34 cellular contexts compared by ENCODE assay signal in genomic region chr3:53379898-53380297, GRCh38.
"Had no signal": no experiment of that assay in that cellular context is flagged by ENCODE, and none has a peak within 500 bp of the region (broad histone marks: within the 10 kb centered on the region; RNA-seq: fewer than 3 reads in every experiment).

No MANE protein-coding gene starts in this region.

- DNase-seq: activated B cell treated with CpG ODN at 0.5 μM for 24 hours; activated CD4-positive, alpha-beta T cell treated with anti-CD3 and anti-CD28 coated beads for 48 hours; activated CD4-positive, alpha-beta T cell treated with anti-CD3 and anti-CD28 coated beads, Interleukin-2, amount 50 U/mL, for 1 hour; activated CD4-positive, alpha-beta T cell treated with anti-CD3 and anti-CD28 coated beads, Interleukin-2, amount 50 U/mL, for 48 hours; activated CD8-positive, alpha-beta memory T cell treated with anti-CD3 and anti-CD28 coated beads for 24 hours; activated CD8-positive, alpha-beta T cell treated with anti-CD3 and anti-CD28 coated beads for 36 hours; activated effector memory CD4-positive, alpha-beta T cell treated with anti-CD3 and anti-CD28 coated beads, Interleukin-2, amount 50 U/mL, for 16 hours; activated naive CD4-positive, alpha-beta T cell treated with anti-CD3 and anti-CD28 coated beads for 36 hours; activated naive CD8-positive, alpha-beta T cell treated with anti-CD3 and anti-CD28 coated beads for 36 hours; activated naive CD8-positive, alpha-beta T cell treated with anti-CD3 and anti-CD28 coated beads, Interleukin-2, amount 50 U/mL, for 24 hours; activated T-cell treated with anti-CD3 and anti-CD28 coated beads, Interleukin-2, amount 50 U/mL, for 48 hours; adrenal gland; amygdala; aorta; body of pancreas; caudate nucleus; cortex of kidney; dermis blood vessel endothelial cell; effector CD4-positive, alpha-beta T cell; effector memory CD8-positive, alpha-beta T cell; esophagus squamous epithelium; foreskin keratinocyte; heart right ventricle; T-helper 1 cell; T-helper 17 cell; T1000; WERI-Rb-1 had no signal

- H3K4me1 ChIP-seq: adrenal gland, body of pancreas, esophagus squamous epithelium, heart right ventricle had no signal

- H3K9me3 ChIP-seq: adrenal gland, body of pancreas, esophagus squamous epithelium, gastroesophageal sphincter, heart right ventricle had no signal

- H3K36me3 ChIP-seq: adrenal gland, esophagus squamous epithelium, gastroesophageal sphincter, heart right ventricle, WERI-Rb-1 had no signal

- H3K27ac Mint-ChIP-seq: activated B cell treated with CpG ODN at 0.5 μM for 24 hours; activated CD8-positive, alpha-beta T cell treated with anti-CD3 and anti-CD28 coated beads for 36 hours; activated naive CD4-positive, alpha-beta T cell treated with anti-CD3 and anti-CD28 coated beads for 36 hours; activated naive CD4-positive, alpha-beta T cell treated with anti-CD3 and anti-CD28 coated beads, Interleukin-2, amount 50 U/mL, for 24 hours; activated naive CD8-positive, alpha-beta T cell treated with anti-CD3 and anti-CD28 coated beads for 36 hours; activated naive CD8-positive, alpha-beta T cell treated with anti-CD3 and anti-CD28 coated beads, Interleukin-2, amount 50 U/mL, for 24 hours; activated T-helper 1 cell treated with anti-CD3 and anti-CD28 coated beads, Interleukin-12 subunit alpha, Interleukin-12 subunit beta, Interleukin-2, Interleukin-4 antibody, amounts not matched to agents 30 ng/mL and 10 ng/mL and 1 ng/mL, durations not matched to agents 14 hours and 24 hours and 36 hours; activated T-helper 2 cell treated with anti-CD3 and anti-CD28 coated beads, Interferon-gamma antibody, Interleukin-2, Interleukin-4, amounts not matched to agents 10 μg/mL and 5 μg/mL and 100 μg/mL, durations not matched to agents 14 hours and 24 hours and 36 hours; effector memory CD8-positive, alpha-beta T cell; T-helper 17 cell; T-helper 2 cell treated with Interferon-gamma antibody and Interleukin-4, amounts not matched to agents 5 μg/mL and 100 μg/mL, for 36 hours had no signal

- H3K4me3 Mint-ChIP-seq: activated B cell treated with CpG ODN at 0.5 μM for 24 hours; activated CD8-positive, alpha-beta T cell treated with anti-CD3 and anti-CD28 coated beads for 36 hours; activated naive CD4-positive, alpha-beta T cell treated with anti-CD3 and anti-CD28 coated beads for 36 hours; activated naive CD4-positive, alpha-beta T cell treated with anti-CD3 and anti-CD28 coated beads, Interleukin-2, amount 50 U/mL, for 24 hours; activated naive CD8-positive, alpha-beta T cell treated with anti-CD3 and anti-CD28 coated beads for 36 hours; activated naive CD8-positive, alpha-beta T cell treated with anti-CD3 and anti-CD28 coated beads, Interleukin-2, amount 50 U/mL, for 24 hours; activated T-helper 1 cell treated with anti-CD3 and anti-CD28 coated beads, Interleukin-12 subunit alpha, Interleukin-12 subunit beta, Interleukin-2, Interleukin-4 antibody, amounts not matched to agents 30 ng/mL and 10 ng/mL and 1 ng/mL, durations not matched to agents 14 hours and 24 hours and 36 hours; effector memory CD8-positive, alpha-beta T cell; T-helper 17 cell; T-helper 2 cell treated with Interferon-gamma antibody and Interleukin-4, amounts not matched to agents 5 μg/mL and 100 μg/mL, for 36 hours had no signal

- H3K4me3 ChIP-seq: adrenal gland, body of pancreas, esophagus squamous epithelium, gastroesophageal sphincter, heart right ventricle had no signal

- ATAC-seq: activated CD4-positive, CD25-positive, alpha-beta regulatory T cell treated with anti-CD3 and anti-CD28 coated beads, Interleukin-2, amount 50 U/mL, for 24 hours; activated CD8-positive, alpha-beta T cell treated with anti-CD3 and anti-CD28 coated beads for 36 hours; activated naive CD8-positive, alpha-beta T cell treated with anti-CD3 and anti-CD28 coated beads, Interleukin-2, amount 50 U/mL, for 24 hours; body of pancreas; effector memory CD8-positive, alpha-beta T cell; foreskin keratinocyte; gastroesophageal sphincter; heart right ventricle; T-helper 17 cell had no signal

- H3K4me1 Mint-ChIP-seq: activated B cell treated with CpG ODN at 0.5 μM for 24 hours; activated naive CD4-positive, alpha-beta T cell treated with anti-CD3 and anti-CD28 coated beads, Interleukin-2, amount 50 U/mL, for 24 hours; activated naive CD8-positive, alpha-beta T cell treated with anti-CD3 and anti-CD28 coated beads for 36 hours; activated naive CD8-positive, alpha-beta T cell treated with anti-CD3 and anti-CD28 coated beads, Interleukin-2, amount 50 U/mL, for 24 hours had no signal

- H3K27me3 ChIP-seq: adrenal gland, body of pancreas, esophagus squamous epithelium, gastroesophageal sphincter had no signal

- H3K36me3 Mint-ChIP-seq: activated naive CD4-positive, alpha-beta T cell treated with anti-CD3 and anti-CD28 coated beads, Interleukin-2, amount 50 U/mL, for 24 hours; activated naive CD8-positive, alpha-beta T cell treated with anti-CD3 and anti-CD28 coated beads for 36 hours had no signal

- H3K9me3 Mint-ChIP-seq: activated CD8-positive, alpha-beta T cell treated with anti-CD3 and anti-CD28 coated beads for 36 hours; activated naive CD4-positive, alpha-beta T cell treated with anti-CD3 and anti-CD28 coated beads for 36 hours; activated naive CD4-positive, alpha-beta T cell treated with anti-CD3 and anti-CD28 coated beads, Interleukin-2, amount 50 U/mL, for 24 hours; activated naive CD8-positive, alpha-beta T cell treated with anti-CD3 and anti-CD28 coated beads for 36 hours; activated naive CD8-positive, alpha-beta T cell treated with anti-CD3 and anti-CD28 coated beads, Interleukin-2, amount 50 U/mL, for 24 hours; activated T-helper 1 cell treated with anti-CD3 and anti-CD28 coated beads, Interleukin-12 subunit alpha, Interleukin-12 subunit beta, Interleukin-2, Interleukin-4 antibody, amounts not matched to agents 30 ng/mL and 10 ng/mL and 1 ng/mL, durations not matched to agents 14 hours and 24 hours and 36 hours; activated T-helper 2 cell treated with anti-CD3 and anti-CD28 coated beads, Interferon-gamma antibody, Interleukin-2, Interleukin-4, amounts not matched to agents 10 μg/mL and 5 μg/mL and 100 μg/mL, durations not matched to agents 14 hours and 24 hours and 36 hours; effector memory CD8-positive, alpha-beta T cell; T-helper 2 cell treated with Interferon-gamma antibody and Interleukin-4, amounts not matched to agents 5 μg/mL and 100 μg/mL, for 36 hours had no signal

- H3K27ac ChIP-seq: adrenal gland, body of pancreas, epithelial cell of prostate, esophagus squamous epithelium, foreskin keratinocyte, gastroesophageal sphincter, heart right ventricle, WERI-Rb-1 had no signal
